8 cellular contexts compared by ENCODE assay signal in the genomic region with DNA sequence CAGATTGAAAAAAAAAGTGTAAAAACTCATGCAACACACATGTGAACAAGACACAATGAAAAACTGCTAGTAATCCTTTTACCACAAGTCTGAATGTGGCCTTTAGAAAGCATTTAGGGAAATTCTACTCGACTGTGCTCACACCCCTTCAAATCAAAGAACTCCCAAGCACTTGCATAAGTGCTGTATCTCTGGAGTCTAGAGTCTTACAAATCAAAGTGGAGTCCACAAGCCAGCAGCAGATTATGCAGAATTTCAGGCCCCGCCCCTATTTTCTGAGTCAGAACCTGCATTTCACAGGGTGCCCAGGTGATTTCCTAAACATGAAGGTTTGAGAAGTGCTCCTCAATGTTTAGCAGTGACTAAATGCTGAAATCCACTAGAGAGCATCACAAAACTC. TPM values are rescaled to one million over a fixed set of nuclear protein-coding genes. Genes with fewer than 3 reads are reported as not detected.
DNase-seq lines count a peak whose midpoint lies in the region; ATAC-seq and TF ChIP-seq lines count a peak whose summit lies in the region.
"Not testable (repeated sequence)": the region's sequence is repeated elsewhere in the genome, so short reads cannot be mapped to it uniquely, and the experiment has no call there.

No MANE protein-coding gene starts in this region.

- not testable (repeated sequence) for H3K79me2 ChIP-seq in mesendoderm (ENCODE audit: control insufficient read depth, insufficient read depth, low read length)

- H3K27me3 ChIP-seq in mesendoderm (ENCODE audit: insufficient read depth, low read length, poor library complexity); upper lobe of right lung: not testable (repeated sequence)

- not testable (repeated sequence) for H3K4me1 Mint-ChIP-seq in activated CD8-positive, alpha-beta T cell treated with anti-CD3 and anti-CD28 coated beads for 36 hours (ENCODE audit: low read depth); MCF 10A (ENCODE audit: insufficient read depth, unreplicated experiment)

- not testable (repeated sequence) for H3K9ac ChIP-seq in mesendoderm (ENCODE audit: low read length)

- not testable (repeated sequence) for H3K4me3 Mint-ChIP-seq in activated CD8-positive, alpha-beta T cell treated with anti-CD3 and anti-CD28 coated beads for 36 hours; MCF 10A (ENCODE audit: unreplicated experiment)

- intact Hi-C loops in activated CD8-positive, alpha-beta T cell treated with anti-CD3 and anti-CD28 coated beads for 36 hours (cut with micrococcal nuclease); MCF 10A (cut with micrococcal nuclease); upper lobe of right lung (cut with DNase I): not testable (repeated sequence)

- not testable (repeated sequence) for H3K18ac ChIP-seq in mesendoderm (ENCODE audit: low read length)

- H3K36me3 ChIP-seq in mesendoderm (ENCODE audit: control insufficient read depth, insufficient read depth, low read length); upper lobe of right lung: not testable (repeated sequence)

- CTCF ChIA-PET in activated CD8-positive, alpha-beta T cell treated with anti-CD3 and anti-CD28 coated beads for 36 hours (lab: Charles Lee): not testable (repeated sequence)
- CTCF ChIA-PET in MCF 10A (lab: Yijun Ruan, JAX): interaction anchor here (0.6 kb wide), 1 partner anchor 603 kb away, joined by 3 read pairs; no protein-coding TSS in a partner anchor

- no CpG with 5 or more reads among the region's 2 CpGs for WGBS in mesendoderm (ENCODE audit: extremely low coverage, insufficient coverage, low lambda C conversion rate)

- BruUV-seq in MCF 10A (replicated peaks; lab: Mats Ljungman, UMichigan): not testable (repeated sequence)

- not testable (repeated sequence) for H3K9me3 ChIP-seq in upper lobe of right lung

- not testable (repeated sequence) for H3K56ac ChIP-seq in mesendoderm (ENCODE audit: low read length)

- not testable (repeated sequence) for H2BK15ac ChIP-seq in mesendoderm (replicated peaks; ENCODE audit: low read depth)

- not testable (repeated sequence) for H4K8ac ChIP-seq in mesendoderm (ENCODE audit: low read depth, low read length)

- not testable (repeated sequence) for H4K5ac ChIP-seq in mesendoderm (ENCODE audit: low read length)

- H2BK5ac ChIP-seq in mesendoderm (ENCODE audit: low read length): not testable (repeated sequence)

- H3K36me3 Mint-ChIP-seq in activated CD8-positive, alpha-beta T cell treated with anti-CD3 and anti-CD28 coated beads for 36 hours (ENCODE audit: low read depth); MCF 10A (ENCODE audit: insufficient read depth, unreplicated experiment): not testable (repeated sequence)

- H3K27ac Mint-ChIP-seq in activated CD8-positive, alpha-beta T cell treated with anti-CD3 and anti-CD28 coated beads for 36 hours; MCF 10A (ENCODE audit: low read depth, unreplicated experiment): not testable (repeated sequence)

- not testable (repeated sequence) for H2AK5ac ChIP-seq in mesendoderm (ENCODE audit: low read length)

- H3K9me3 Mint-ChIP-seq in activated CD8-positive, alpha-beta T cell treated with anti-CD3 and anti-CD28 coated beads for 36 hours; MCF 10A (ENCODE audit: unreplicated experiment): not testable (repeated sequence)

- not testable (repeated sequence) for H3K4me1 ChIP-seq in mesendoderm (ENCODE audit: control insufficient read depth, low read depth, low read length); upper lobe of right lung

- not testable (repeated sequence) for H3K27ac ChIP-seq in mesendoderm (ENCODE audit: low read depth, low read length); upper lobe of right lung

- peak; percentile 68 for DNase-seq in AG10803 (ENCODE audit: low read depth)
- DNase-seq in M059J (ENCODE audit: low read depth): peak; percentile 4
- peak; percentile 19 for DNase-seq in activated CD8-positive, alpha-beta T cell treated with anti-CD3 and anti-CD28 coated beads for 36 hours
- DNase-seq in MCF 10A (ENCODE audit: unreplicated experiment): peak; percentile 34
- DNase-seq in mesendoderm: peak; percentile 7
- DNase-seq in upper lobe of right lung: not testable (repeated sequence)

- POLR2A ChIA-PET in activated CD8-positive, alpha-beta T cell treated with anti-CD3 and anti-CD28 coated beads for 36 hours (lab: Charles Lee); MCF 10A (lab: Yijun Ruan, JAX): not testable (repeated sequence)

- H3K27me3 Mint-ChIP-seq in activated CD8-positive, alpha-beta T cell treated with anti-CD3 and anti-CD28 coated beads for 36 hours: not testable (repeated sequence)
- peaks cover 11% of the 10 kb centered on the region for H3K27me3 Mint-ChIP-seq in MCF 10A (ENCODE audit: insufficient read depth, unreplicated experiment)

- H3K4me2 ChIP-seq in mesendoderm (ENCODE audit: low read length): not testable (repeated sequence)

- H2BK120ac ChIP-seq in mesendoderm (ENCODE audit: low read depth, low read length): not testable (repeated sequence)

- not testable (repeated sequence) for H3K23ac ChIP-seq in mesendoderm (ENCODE audit: low read length)

- not testable (repeated sequence) for H3K4me3 ChIP-seq in AG10803 (ENCODE audit: low read length); mesendoderm (ENCODE audit: low read length); upper lobe of right lung

- not testable (repeated sequence) for H3K4ac ChIP-seq in mesendoderm (ENCODE audit: low read depth, low read length)

- ATAC-seq in GM18868 (IDR thresholded peaks at IDR 0.05; ENCODE audit: unreplicated experiment) (peak; percentile 84), esophagus mucosa (peak; percentile 29), upper lobe of right lung (peak; percentile 22)
- ATAC-seq in activated CD8-positive, alpha-beta T cell treated with anti-CD3 and anti-CD28 coated beads for 36 hours: not testable (repeated sequence)

- not testable (repeated sequence) for H3K79me1 ChIP-seq in mesendoderm (ENCODE audit: low read length)

- not testable (repeated sequence) for TF ChIP-seq CTCF in AG10803 (conservative IDR thresholded peaks at IDR 0.05; ENCODE audit: low read length); activated CD8-positive, alpha-beta T cell treated with anti-CD3 and anti-CD28 coated beads for 36 hours (IDR thresholded peaks at IDR 0.05); MCF 10A (IDR thresholded peaks at IDR 0.05; ENCODE audit: unreplicated experiment); upper lobe of right lung (IDR thresholded peaks at IDR 0.05)

RNA-seq across cellular contexts. Expression of a gene that starts 22.5 kb away (rescaled TPM):
- total RNA-seq in M059J (2014; rRNA removed; shearing (Covaris generic)): 6.0 and 6.2 TPM in 2 replicates
- total RNA-seq in activated CD8-positive, alpha-beta T cell treated with anti-CD3 and anti-CD28 coated beads for 36 hours: 10 to 100 TPM; 23.5 to 27.9 TPM
- total RNA-seq in MCF 10A (2022) (19.3 and 28.0 TPM in 2 replicates), esophagus mucosa (19.3 TPM), upper lobe of right lung (53.6 TPM)
- 19.2 TPM for polyA plus RNA-seq in mesendoderm (2013, experiment 1 of 2)
- 18.7 TPM for polyA plus RNA-seq in mesendoderm (2013, experiment 2 of 2)

RNA-seq across cellular contexts. Expression of a gene that starts 57.1 kb away (rescaled TPM):
- 2.5 and 3.1 TPM in 2 replicates for total RNA-seq in M059J (2014; rRNA removed; shearing (Covaris generic))
- 10 to 100 TPM; 13.8 to 15.1 TPM for total RNA-seq in activated CD8-positive, alpha-beta T cell treated with anti-CD3 and anti-CD28 coated beads for 36 hours
- total RNA-seq in MCF 10A (2022) (18.2 and 18.8 TPM in 2 replicates), esophagus mucosa (5.2 TPM), upper lobe of right lung (15.7 TPM)
- 9.5 TPM for polyA plus RNA-seq in mesendoderm (2013, experiment 1 of 2)
- 8.7 TPM for polyA plus RNA-seq in mesendoderm (2013, experiment 2 of 2)
